Comparison of ENCODE assay signal across 10 cellular contexts in the genomic region with DNA sequence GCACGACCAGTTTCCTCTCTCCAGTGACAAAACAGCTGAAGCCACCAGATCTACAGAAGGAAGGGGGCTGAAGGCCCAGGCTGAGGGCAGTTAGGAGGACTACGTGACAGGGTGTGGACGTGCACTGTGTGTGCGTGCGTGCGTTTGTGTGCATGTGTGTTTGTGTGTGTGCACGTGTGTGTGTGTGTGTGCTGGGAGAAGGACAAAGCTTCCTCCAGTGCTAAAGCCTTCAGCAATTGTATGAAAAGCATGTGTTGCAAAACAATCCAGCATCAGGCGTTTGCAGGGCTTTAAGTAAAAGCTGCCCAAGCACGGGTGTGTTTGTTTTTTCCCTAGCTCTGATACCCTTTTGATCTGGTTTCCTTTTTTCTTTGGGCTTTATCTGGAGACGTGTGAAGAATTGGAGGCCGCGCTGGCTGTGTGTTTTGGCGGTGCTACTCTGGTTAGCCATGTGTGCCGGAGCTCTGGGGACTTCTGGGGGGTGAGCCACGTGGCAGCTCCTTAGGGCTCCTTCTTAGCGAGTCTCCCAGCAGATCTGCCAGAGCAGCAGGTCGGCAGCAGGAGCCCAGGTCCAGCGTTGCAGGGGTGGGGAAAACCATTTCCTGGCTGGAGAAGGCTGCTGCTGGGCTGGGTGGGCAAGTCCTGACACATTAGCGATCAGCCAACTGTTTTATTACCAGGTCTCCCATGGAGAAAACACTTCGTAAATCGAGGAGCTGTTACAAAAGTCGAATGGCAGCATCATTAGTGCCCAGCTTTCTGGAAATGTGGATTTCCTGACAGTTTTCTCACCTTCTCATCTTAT.
DNase-seq lines count a peak whose midpoint lies in the region; ATAC-seq and TF ChIP-seq lines count a peak whose summit lies in the region.
"Had no signal": no experiment of that assay in that cellular context is flagged by ENCODE, and none has a peak within 500 bp of the region (broad histone marks: within the 10 kb centered on the region; RNA-seq: fewer than 3 reads in every experiment).

No MANE protein-coding gene starts in this region.

- in situ Hi-C loops in brain microvascular endothelial cell (cut with HindIII; ENCODE audit: low pct_ligation_motif_present, low sequenced_read_pairs): loop anchor here (25.0 kb wide), 1 partner anchor 188 kb away; no protein-coding TSS in a partner anchor

- peaks cover 38% of the 10 kb centered on the region for H3K4me1 ChIP-seq in A673 (ENCODE audit: insufficient read depth, low read length, poor library complexity, severe bottlenecking)
- H3K4me1 ChIP-seq in lower lobe of right lung: peaks cover 19% of the 10 kb centered on the region
- no peaks in the 10 kb centered on the region for H3K4me1 ChIP-seq in neuronal stem cell (ENCODE audit: control insufficient read depth in 2 of 2, insufficient read depth in 1 of 2, low read depth in 1 of 2, low read length in 2 of 2)

- H3K27ac ChIP-seq in A673 (ENCODE audit: low read depth, low read length, poor library complexity, severe bottlenecking): peak overlapping the region; percentile 51
- H3K27ac ChIP-seq in brain microvascular endothelial cell: peak overlapping the region; percentile 14
- H3K27ac ChIP-seq in lower lobe of right lung: peak overlapping the region; percentile 8
- no peak overlapping the region for H3K27ac ChIP-seq in neuronal stem cell (replicated peaks; ENCODE audit: low read length)

- intact Hi-C loops in A673 (cut with micrococcal nuclease; ENCODE audit: unreplicated experiment) (loop anchor here (5.0 kb wide), 1 partner anchor 73 kb away; a partner anchor contains a TSS), lower lobe of right lung (cut with DNase I) (no loop called here)

- no peak overlapping the region for H2BK5ac ChIP-seq in neuronal stem cell (ENCODE audit: low read length)

- H3K4me2 ChIP-seq in neuronal stem cell (ENCODE audit: insufficient read depth, low read length, poor library complexity, severe bottlenecking): no peak overlapping the region

- no peak overlapping the region for H2BK120ac ChIP-seq in neuronal stem cell (ENCODE audit: low read depth, low read length)

- no peak overlapping the region for H4K8ac ChIP-seq in neuronal stem cell (ENCODE audit: low read depth, low read length)

- POLR2A ChIA-PET in A673 (lab: Charles Lee; ENCODE audit: low non-redundant PET): no interaction called here

- peaks cover 4% of the 10 kb centered on the region for H3K79me1 ChIP-seq in neuronal stem cell (ENCODE audit: low read depth, low read length)

- H3K9me3 ChIP-seq in A673 (ENCODE audit: low read depth, low read length, poor library complexity, severe bottlenecking) (no peaks in the 10 kb centered on the region), lower lobe of right lung (no peaks in the 10 kb centered on the region), neuronal stem cell (replicated peaks in 1 of 2; ENCODE audit: control insufficient read depth in 2 of 2, insufficient read depth in 1 of 2, low read depth in 1 of 2, low read length in 2 of 2) (no peaks in the 10 kb centered on the region)
- H3K9me3 ChIP-seq: heart right ventricle had no signal

- CTCF ChIA-PET in A673 (lab: Charles Lee): interaction anchor here (0.9 kb wide), 1 partner anchor 299 kb away, joined by 3 read pairs; no protein-coding TSS in a partner anchor

- WGBS in neuronal stem cell (ENCODE audit: extremely low coverage in 2 of 2, insufficient read length in 2 of 2, insufficient replicate concordance in 1 of 2), 2 donors: no CpG with 5 or more reads among the region's 22 CpGs

- no peak overlapping the region for H3K18ac ChIP-seq in neuronal stem cell (ENCODE audit: low read length)

- BruUV-seq in A673 (replicated peaks; lab: Mats Ljungman, UMichigan): no TSS peak

- H4K91ac ChIP-seq in neuronal stem cell (ENCODE audit: low read depth, low read length, poor library complexity): no peak overlapping the region

- no peak for ATAC-seq in lower lobe of right lung
- ATAC-seq in GM19035 (IDR thresholded peaks at IDR 0.05; ENCODE audit: unreplicated experiment): no peak
- ATAC-seq in HG02885 (IDR thresholded peaks at IDR 0.05; ENCODE audit: poor library complexity, unreplicated experiment): no peak
- ATAC-seq: activated CD4-positive, alpha-beta T cell treated with anti-CD3 and anti-CD28 coated beads for 36 hours had no signal

- peaks cover 28% of the 10 kb centered on the region for H3K36me3 ChIP-seq in A673 (ENCODE audit: insufficient read depth, low read length, poor library complexity, severe bottlenecking)
- peaks cover 14% of the 10 kb centered on the region for H3K36me3 ChIP-seq in brain microvascular endothelial cell (replicated peaks)
- peaks cover 14% of the 10 kb centered on the region for H3K36me3 ChIP-seq in lower lobe of right lung
- peaks cover 36 to 94% of the 10 kb centered on the region in 2 donors for H3K36me3 ChIP-seq in neuronal stem cell (replicated peaks in 1 of 2; ENCODE audit: control insufficient read depth in 2 of 2, insufficient read depth in 2 of 2, low read length in 2 of 2)

- DNase-seq in A673 (ENCODE audit: low spot score) (peak; percentile 77), LHCN-M2 (ENCODE audit: low read depth) (peak; percentile 23), brain microvascular endothelial cell (peak; percentile 14), lower lobe of right lung (no peak), neuronal stem cell (ENCODE audit: low spot score) (no peak), NOMO-1 (lab: John Stamatoyannopoulos, UW; ENCODE audit: unreplicated experiment in 2 of 2) (no peak)
- DNase-seq: activated CD4-positive, alpha-beta T cell treated with anti-CD3 and anti-CD28 coated beads for 36 hours; heart right ventricle had no signal

- no peak overlapping the region for H2BK12ac ChIP-seq in neuronal stem cell (ENCODE audit: low read length)

- no peaks in the 10 kb centered on the region for H3K27me3 ChIP-seq in A673 (replicated peaks; ENCODE audit: insufficient read depth, low read depth, low read length, poor library complexity)
- H3K27me3 ChIP-seq in brain microvascular endothelial cell (replicated peaks): no peaks in the 10 kb centered on the region
- no peaks in the 10 kb centered on the region for H3K27me3 ChIP-seq in lower lobe of right lung (ENCODE audit: low read depth)
- no peaks in the 10 kb centered on the region for H3K27me3 ChIP-seq in neuronal stem cell (ENCODE audit: control insufficient read depth in 3 of 3, insufficient read depth in 3 of 3, low read depth in 1 of 3, low read length in 3 of 3)
- H3K27me3 ChIP-seq: heart right ventricle had no signal

- H3K4me3 ChIP-seq in A673 (ENCODE audit: low read depth, low read length, poor library complexity, severe bottlenecking) (no peak overlapping the region), brain microvascular endothelial cell (ENCODE audit: low read depth, low read length) (no peak overlapping the region), lower lobe of right lung (no peak overlapping the region), neuronal stem cell (ENCODE audit: low read length in 2 of 2) (no peak overlapping the region)
- H3K4me3 ChIP-seq: heart right ventricle had no signal

- no peak overlapping the region for H2BK15ac ChIP-seq in neuronal stem cell (ENCODE audit: low read length)

- no peak overlapping the region for H3K9ac ChIP-seq in neuronal stem cell (ENCODE audit: low read depth, low read length, poor library complexity)

- H2AK5ac ChIP-seq in neuronal stem cell (ENCODE audit: low read depth, low read length): no peak overlapping the region

- no peak overlapping the region for H2AFZ ChIP-seq in neuronal stem cell (ENCODE audit: low read length)

- no peak overlapping the region for H3K4ac ChIP-seq in neuronal stem cell (ENCODE audit: low read length)

- no peak overlapping the region for H3K14ac ChIP-seq in neuronal stem cell (ENCODE audit: low read length)

- no peak for TF ChIP-seq CTCF in A673 (conservative IDR thresholded peaks at IDR 0.05; ENCODE audit: low read depth, low read length)
- TF ChIP-seq CTCF in brain microvascular endothelial cell (IDR thresholded peaks at IDR 0.05; ENCODE audit: low read depth, low read length, missing control alignments): no peak
- TF ChIP-seq CTCF in lower lobe of right lung (IDR thresholded peaks at IDR 0.05): no peak

- no peak overlapping the region for H3K23ac ChIP-seq in neuronal stem cell (ENCODE audit: low read depth, low read length, poor library complexity)

Comparison
In these comparisons a context has a peak if more than half of its experiments do, and no peak if none do; other contexts are left out.
1. DNase-seq: peak in A673 (single experiment), LHCN-M2 (single experiment) and brain microvascular endothelial cell (single experiment); none in lower lobe of right lung (single experiment), neuronal stem cell (single experiment) and NOMO-1 (0 of 2).